In genomic region chr5:108945094-108945493, GRCh38 we compare ENCODE assay signal across 22 cellular contexts.
"Had no signal": no experiment of that assay in that cellular context is flagged by ENCODE, and none has a peak within 500 bp of the region (broad histone marks: within the 10 kb centered on the region; RNA-seq: fewer than 3 reads in every experiment).

No MANE protein-coding gene starts in this region.

- H3K27ac Mint-ChIP-seq: activated B cell treated with CpG ODN at 0.5 μM for 24 hours; activated CD4-positive, alpha-beta memory T cell treated with anti-CD3 and anti-CD28 coated beads for 36 hours; activated CD4-positive, alpha-beta T cell treated with anti-CD3 and anti-CD28 coated beads, Interleukin-2, amount 10 ng/mL, durations not matched to agents 7 days and 5 days; activated naive CD4-positive, alpha-beta T cell treated with anti-CD3 and anti-CD28 coated beads for 36 hours; activated naive CD8-positive, alpha-beta T cell; T-helper 1 cell treated with Interleukin-12 subunit alpha and Interleukin-12 subunit beta and Interleukin-4 antibody, amounts not matched to agents 30 μg/mL and 1 μg/mL, for 36 hours had no signal

- H3K9me3 Mint-ChIP-seq: activated B cell treated with CpG ODN at 0.5 μM for 24 hours; activated CD4-positive, alpha-beta memory T cell treated with anti-CD3 and anti-CD28 coated beads for 36 hours; activated CD4-positive, alpha-beta T cell treated with anti-CD3 and anti-CD28 coated beads, Interleukin-2, amount 10 ng/mL, durations not matched to agents 7 days and 5 days; activated naive CD4-positive, alpha-beta T cell treated with anti-CD3 and anti-CD28 coated beads for 36 hours; activated T-cell treated with anti-CD3 and anti-CD28 coated beads, Interleukin-2, amount 50 U/mL, for 4 hours; brain; T-helper 1 cell treated with Interleukin-12 subunit alpha and Interleukin-12 subunit beta and Interleukin-4 antibody, amounts not matched to agents 30 μg/mL and 1 μg/mL, for 36 hours had no signal

- H3K4me3 Mint-ChIP-seq: activated B cell treated with CpG ODN at 0.5 μM for 24 hours; activated CD4-positive, alpha-beta memory T cell treated with anti-CD3 and anti-CD28 coated beads for 36 hours; activated CD4-positive, alpha-beta T cell treated with anti-CD3 and anti-CD28 coated beads, Interleukin-2, amount 10 ng/mL, durations not matched to agents 7 days and 5 days; activated naive CD4-positive, alpha-beta T cell treated with anti-CD3 and anti-CD28 coated beads for 36 hours; activated naive CD8-positive, alpha-beta T cell; activated T-cell treated with anti-CD3 and anti-CD28 coated beads, Interleukin-2, amount 50 U/mL, for 4 hours; brain; T-helper 1 cell treated with Interleukin-12 subunit alpha and Interleukin-12 subunit beta and Interleukin-4 antibody, amounts not matched to agents 30 μg/mL and 1 μg/mL, for 36 hours had no signal

- H3K4me1 Mint-ChIP-seq: activated B cell treated with CpG ODN at 0.5 μM for 24 hours; activated CD4-positive, alpha-beta T cell treated with anti-CD3 and anti-CD28 coated beads, Interleukin-2, amount 10 ng/mL, durations not matched to agents 7 days and 5 days had no signal

- H3K27me3 Mint-ChIP-seq: activated B cell treated with CpG ODN at 0.5 μM for 24 hours; activated CD4-positive, alpha-beta memory T cell treated with anti-CD3 and anti-CD28 coated beads for 36 hours; activated CD4-positive, alpha-beta T cell treated with anti-CD3 and anti-CD28 coated beads, Interleukin-2, amount 10 ng/mL, durations not matched to agents 7 days and 5 days; activated naive CD8-positive, alpha-beta T cell; brain had no signal

- DNase-seq: activated B cell treated with CpG ODN at 0.5 μM for 24 hours; activated CD4-positive, alpha-beta memory T cell treated with anti-CD3 and anti-CD28 coated beads for 36 hours; activated CD4-positive, alpha-beta T cell treated with anti-CD3 and anti-CD28 coated beads for 1 hour; activated CD4-positive, alpha-beta T cell treated with anti-CD3 and anti-CD28 coated beads, Interleukin-2, amount 10 ng/mL, durations not matched to agents 7 days and 5 days; activated CD8-positive, alpha-beta memory T cell treated with anti-CD3 and anti-CD28 coated beads for 24 hours; activated effector memory CD4-positive, alpha-beta T cell treated with anti-CD3 and anti-CD28 coated beads, Interleukin-2, amount 50 U/mL, for 16 hours; activated naive CD4-positive, alpha-beta T cell treated with anti-CD3 and anti-CD28 coated beads for 36 hours; activated T-cell treated with anti-CD3 and anti-CD28 coated beads, Interleukin-2, amount 50 U/mL, for 4 hours; amygdala; Karpas-422; MM.1S; NCI-H1105; NCI-H1436; NCI-H1694 treated with DMSO at 0.1 percent for 48 hours; NCI-H2029 treated with DMSO at 0.1 percent for 48 hours; NCI-H345; NCI-H510A treated with DMSO at 0.1 percent for 48 hours; PC-3; SHP77 treated with DMSO at 0.1 percent for 48 hours had no signal
